8 cellular contexts compared by ENCODE assay signal in the genomic region with DNA sequence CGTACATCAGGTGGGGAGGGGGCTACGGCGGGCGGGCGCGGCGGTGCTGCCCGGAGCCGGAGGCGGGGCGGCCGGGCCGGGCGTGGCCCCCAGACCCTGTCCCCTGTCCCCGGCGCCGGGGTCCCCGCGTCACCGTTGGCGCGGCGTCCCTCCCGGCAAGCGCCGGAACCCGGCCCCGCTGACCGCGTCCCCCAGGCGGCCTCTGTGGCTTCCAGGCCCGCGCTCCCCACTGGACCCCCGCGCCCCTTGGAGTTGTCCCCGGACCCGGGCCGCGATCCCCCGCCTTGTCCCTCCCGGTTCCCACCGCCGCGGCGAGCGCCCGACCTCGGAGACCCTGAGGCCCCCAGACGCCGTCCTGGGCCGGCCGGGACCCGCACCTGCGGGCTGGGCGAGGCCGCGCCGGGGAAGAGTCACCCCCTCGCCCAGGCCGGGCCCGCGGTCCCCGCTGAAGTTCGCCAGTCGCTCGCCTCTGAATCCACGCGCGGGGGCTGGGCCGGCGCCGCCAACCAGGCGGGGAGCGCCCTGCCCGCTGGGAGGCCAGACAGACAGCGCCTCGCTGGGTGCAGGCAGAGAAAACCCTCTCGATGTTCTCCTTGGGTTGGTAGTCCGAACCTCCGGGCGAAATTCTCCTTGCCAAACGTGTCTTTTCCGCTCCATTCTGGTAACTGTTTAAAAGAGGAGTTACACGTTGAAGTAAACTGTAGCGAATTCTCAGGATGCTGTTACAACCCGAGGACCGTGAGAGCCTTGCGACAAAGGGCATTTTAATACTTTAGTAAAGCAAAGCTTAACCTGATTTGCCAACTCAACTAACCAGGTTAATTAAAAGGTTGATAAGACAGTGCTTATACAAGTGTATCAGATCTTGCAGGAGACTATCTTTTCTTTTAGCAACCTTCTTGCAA. TPM values are rescaled to one million over a fixed set of nuclear protein-coding genes. Genes with fewer than 3 reads are reported as not detected.
DNase-seq lines count a peak whose midpoint lies in the region; ATAC-seq and TF ChIP-seq lines count a peak whose summit lies in the region.

No MANE protein-coding gene starts in this region.

- no peaks in the 10 kb centered on the region for H3K27me3 ChIP-seq in transverse colon

- TF ChIP-seq POLR2A in transverse colon (IDR thresholded peaks at IDR 0.05): peak; percentile 31

- peak overlapping the region; percentile 81 to 96 (median 86) for H3K4me3 ChIP-seq in transverse colon

- peaks cover 14 to 56% (median 35%) of the 10 kb centered on the region in 4 donors for H3K4me1 ChIP-seq in transverse colon

- TF ChIP-seq CTCF in transverse colon (IDR thresholded peaks at IDR 0.05): peak in 3 of 5 experiments; percentile 5 to 18 (median 12)

- WGBS in transverse colon (ENCODE audit: low coverage in 1 of 2), 2 donors: 1% methylated on average over 25 of the region's 88 CpGs; no CpG with 5 or more reads in 1 of the 2 donors

- ATAC-seq in HG03025 (IDR thresholded peaks at IDR 0.05; ENCODE audit: low FRiP score, unreplicated experiment): peak; percentile 33

- in situ Hi-C loops in transverse colon (cut with MboI; ENCODE audit: low pct_ligation_motif_present in 1 of 4, low pct_unique_long_range_greater_than_20kb in 1 of 4, low sequenced_read_pairs in 3 of 4): loop anchor here in 3 of 4 donors (10.0 to 25.0 kb wide), 3 partner anchors 51 to 303 kb away; a partner anchor contains a TSS

- peak overlapping the region; percentile 95 to 97 (median 96) for H3K27ac ChIP-seq in transverse colon

- intact Hi-C loops in transverse colon (cut with DNase I; ENCODE audit: low total_unique reads): loop anchor here (5.0 kb wide), 1 partner anchor 43 kb away; no protein-coding TSS in a partner anchor

- H3K36me3 ChIP-seq in transverse colon: no peaks in the 10 kb centered on the region

- no peak for TF ChIP-seq EP300 in transverse colon (IDR thresholded peaks at IDR 0.05; ENCODE audit: low read depth)

- no peaks in the 10 kb centered on the region for H3K9me3 ChIP-seq in transverse colon

- DNase-seq in NOMO-1 (lab: John Stamatoyannopoulos, UW; ENCODE audit: unreplicated experiment in 2 of 2): peak; percentile 18 to 37
- no peak for DNase-seq in NOMO-1 treated with dmso at 0.1 percent for 144 hours (lab: John Stamatoyannopoulos, UW; ENCODE audit: unreplicated experiment)
- DNase-seq in RPMI8226: peak; percentile 57
- DNase-seq in activated naive CD4-positive, alpha-beta T cell treated with anti-CD3 and anti-CD28 coated beads, Interleukin-2, amount 50 U/mL, for 16 hours: peak; percentile 54
- DNase-seq in glomerular visceral epithelial cell (ENCODE audit: extremely low spot score): peak; percentile 50
- peak in 41 of 56 donors; percentile 4 to 59 (median 26) for DNase-seq in nucleus accumbens (lab: John Stamatoyannopoulos, UW)
- DNase-seq in transverse colon: peak; percentile 68

RNA-seq across cellular contexts. Expression of a gene that starts 0.8 kb away (rescaled TPM):
- total RNA-seq in transverse colon: 100 to 1,000 TPM in 1 of 4 donors, 10 to 100 TPM in 3; 12.9 to 378 (median 14.7) TPM
